Comparison of ENCODE assay signal across 20 cellular contexts in the genomic region with DNA sequence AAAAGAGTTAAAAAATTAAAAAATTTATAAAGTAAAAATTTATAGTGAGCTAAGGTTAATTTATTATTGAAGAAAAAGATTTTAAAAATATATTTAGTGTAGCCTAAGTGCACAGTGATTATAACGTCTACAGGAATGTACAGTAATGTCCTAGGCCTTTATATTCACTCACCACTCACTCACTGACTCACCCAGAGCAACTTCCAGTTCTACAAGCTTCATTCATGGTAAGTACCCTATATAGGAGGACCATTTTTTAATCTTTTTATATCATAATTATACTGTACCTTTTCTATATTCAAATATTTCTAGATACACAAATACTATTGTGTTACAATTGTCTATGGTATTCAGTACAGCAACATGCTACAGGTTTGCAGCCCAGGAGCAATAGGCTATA.
"Had no signal": no experiment of that assay in that cellular context is flagged by ENCODE, and none has a peak within 500 bp of the region (broad histone marks: within the 10 kb centered on the region; RNA-seq: fewer than 3 reads in every experiment).

No MANE protein-coding gene starts in this region.

- H3K9me3 ChIP-seq: colonic mucosa, esophagus muscularis mucosa, gastrocnemius medialis, heart right ventricle, lower lobe of right lung, mucosa of descending colon had no signal

- H3K27ac ChIP-seq: colonic mucosa, esophagus muscularis mucosa, gastrocnemius medialis, heart right ventricle, lower lobe of right lung had no signal

- H3K4me1 ChIP-seq: colonic mucosa, esophagus muscularis mucosa, gastrocnemius medialis, heart right ventricle, lower lobe of right lung had no signal

- ATAC-seq: effector memory CD8-positive, alpha-beta T cell; gastrocnemius medialis; heart right ventricle; left colon; left lobe of liver; left ventricle myocardium superior; lower lobe of right lung; mucosa of descending colon had no signal

- DNase-seq: colonic mucosa; cortex of kidney; effector CD8-positive, alpha-beta T cell; effector memory CD8-positive, alpha-beta T cell; endodermal cell; foreskin melanocyte; gastrocnemius medialis; glutamatergic neuron; head of caudate nucleus; heart right ventricle; hippocampal formation; kidney glomerular epithelial cell; left colon; left ventricle myocardium superior; lower lobe of right lung; mesenchymal stem cell; mucosa of descending colon; naive B cell had no signal

- H3K36me3 ChIP-seq: colonic mucosa, esophagus muscularis mucosa, gastrocnemius medialis, heart right ventricle, lower lobe of right lung had no signal

- H3K4me3 ChIP-seq: colonic mucosa, esophagus muscularis mucosa, gastrocnemius medialis, heart right ventricle, lower lobe of right lung, mucosa of descending colon had no signal

- H3K27me3 ChIP-seq: colonic mucosa, esophagus muscularis mucosa, gastrocnemius medialis had no signal
